Comparison of ENCODE assay signal across 22 cellular contexts in the genomic region with DNA sequence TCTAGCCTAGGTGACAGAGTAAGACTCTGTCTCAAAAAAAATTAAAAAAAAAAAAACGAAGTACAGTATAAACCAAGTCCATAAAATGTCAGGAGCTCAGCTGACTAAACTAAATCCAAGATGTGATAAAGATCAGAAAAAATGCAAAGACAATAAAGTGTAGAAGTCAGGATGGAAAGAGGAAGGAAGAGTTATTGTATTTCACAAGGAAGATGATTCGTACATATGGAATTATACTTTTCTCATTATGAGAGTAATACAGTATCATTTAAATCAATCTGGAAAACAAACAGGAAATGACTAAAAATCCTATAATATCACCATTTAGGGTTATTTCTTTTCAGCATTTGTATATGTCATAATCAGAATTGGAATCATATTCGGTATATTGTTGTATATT. TPM values are rescaled to one million over a fixed set of nuclear protein-coding genes. Genes with fewer than 3 reads are reported as not detected.
A peak's percentile ranks its signal among the peaks of the same experiment; 100 is the strongest.
DNase-seq lines count a peak whose midpoint lies in the region; FAIRE-seq and TF ChIP-seq lines count a peak whose summit lies in the region.
"Had no signal": no experiment of that assay in that cellular context is flagged by ENCODE, and none has a peak within 500 bp of the region (broad histone marks: within the 10 kb centered on the region; RNA-seq: fewer than 3 reads in every experiment).

No MANE protein-coding gene starts in this region.

- peak; percentile 29 for DNase-seq in BJ (ENCODE audit: low read depth)
- DNase-seq in HTR-8/SVneo (ENCODE audit: insufficient read length, low spot score), result peak; percentile 31
- peak; percentile 53 for DNase-seq in adipocyte (ENCODE audit: low read depth)
- peak; percentile 15 for DNase-seq in fibroblast of villous mesenchyme (ENCODE audit: low read depth)
- no peak for DNase-seq in trophoblast cell
- DNase-seq in NCI-H146 treated with DMSO at 0.1 percent for 48 hours (lab: John Stamatoyannopoulos, UW; ENCODE audit: unreplicated experiment), result no peak
- no peak for DNase-seq in effector memory CD4-positive, alpha-beta T cell
- no peak for DNase-seq in T-helper 9 cell
- DNase-seq: activated naive CD4-positive, alpha-beta T cell; activated T-cell treated with anti-CD3 and anti-CD28 coated beads for 4 hours; cortex of kidney; esophagus squamous epithelium; GDM1; hypothalamus; Kasumi-1; naive thymus-derived CD4-positive, alpha-beta T cell; NCI-H1417 treated with DMSO at 0.1 percent for 48 hours; uterus had no signal

- H2BK12ac ChIP-seq in trophoblast cell (ENCODE audit: low read length), result no peak overlapping the region

- no peak overlapping the region for H2AFZ ChIP-seq in trophoblast cell (ENCODE audit: insufficient read depth, low read length, poor library complexity)
- H2AFZ ChIP-seq: parathyroid adenoma had no signal

- H2AK5ac ChIP-seq in trophoblast cell (ENCODE audit: low read length), result no peak overlapping the region

- CTCF ChIA-PET in BJ (lab: Yijun Ruan, JAX), result interaction anchor here (0.6 kb wide), 2 partner anchors 10 to 374 kb away, joined by 3 read pairs; no protein-coding TSS in a partner anchor

- no peak overlapping the region for H4K91ac ChIP-seq in trophoblast cell (ENCODE audit: low read depth, low read length)

- TF ChIP-seq CTCF in BJ (IDR thresholded peaks at IDR 0.05; ENCODE audit: insufficient read depth, low read depth, low read length), result no peak
- no peak for TF ChIP-seq CTCF in fibroblast of villous mesenchyme (IDR thresholded peaks at IDR 0.05; ENCODE audit: insufficient read depth, low read depth, low read length)

- H3K79me1 ChIP-seq in trophoblast cell (ENCODE audit: low read length), result no peaks in the 10 kb centered on the region

- no peak overlapping the region for H2BK120ac ChIP-seq in trophoblast cell (ENCODE audit: insufficient read depth, low read length, poor library complexity)

- H3K4me1 ChIP-seq in adipocyte (ENCODE audit: control insufficient read depth, insufficient read depth, low read length) (no peaks in the 10 kb centered on the region), trophoblast cell (ENCODE audit: control insufficient read depth in 1 of 2, insufficient read depth in 2 of 2, low read length in 2 of 2) (no peaks in the 10 kb centered on the region)
- no peaks in the 10 kb centered on the region for H3K4me1 ChIP-seq in effector memory CD4-positive, alpha-beta T cell (ENCODE audit: control insufficient read depth, insufficient read depth, low read length, poor library complexity, severe bottlenecking)
- H3K4me1 ChIP-seq: esophagus squamous epithelium, parathyroid adenoma, uterus had no signal

- no peak overlapping the region for H4K8ac ChIP-seq in trophoblast cell (ENCODE audit: low read depth, low read length)

- no peak overlapping the region for H3K18ac ChIP-seq in trophoblast cell (ENCODE audit: low read length)

- no peaks in the 10 kb centered on the region for H3K79me2 ChIP-seq in trophoblast cell (ENCODE audit: control insufficient read depth, insufficient read depth, low read length, poor library complexity)
- H3K79me2 ChIP-seq: parathyroid adenoma had no signal

- WGBS in trophoblast cell (ENCODE audit: extremely low coverage, insufficient coverage, insufficient read length), result no CpG with 5 or more reads among the region's 3 CpGs

- no peaks in the 10 kb centered on the region for H3K36me3 ChIP-seq in BJ (ENCODE audit: control insufficient read depth, insufficient read depth, low read length)
- H3K36me3 ChIP-seq in adipocyte (ENCODE audit: control insufficient read depth, insufficient read depth, low read length, severe bottlenecking), result no peaks in the 10 kb centered on the region
- H3K36me3 ChIP-seq in trophoblast cell (ENCODE audit: control insufficient read depth in 1 of 2, insufficient read depth in 2 of 2, low read length in 2 of 2), result no peaks in the 10 kb centered on the region
- H3K36me3 ChIP-seq in effector memory CD4-positive, alpha-beta T cell (ENCODE audit: control insufficient read depth, insufficient read depth, low read length), result no peaks in the 10 kb centered on the region
- H3K36me3 ChIP-seq: esophagus squamous epithelium, uterus had no signal

- H3K4me3 ChIP-seq in BJ (ENCODE audit: low read depth, low read length) (no peak overlapping the region), adipocyte (ENCODE audit: low read length) (no peak overlapping the region), fibroblast of villous mesenchyme (ENCODE audit: low read depth, low read length) (no peak overlapping the region), trophoblast cell (ENCODE audit: low read depth, low read length) (no peak overlapping the region)
- H3K4me3 ChIP-seq in effector memory CD4-positive, alpha-beta T cell (ENCODE audit: insufficient read depth, low read depth, low read length, poor library complexity, severe bottlenecking), result no peak overlapping the region
- H3K4me3 ChIP-seq: esophagus squamous epithelium, GM12878, uterus had no signal

- H4K12ac ChIP-seq in trophoblast cell (ENCODE audit: low read depth, low read length), result no peak overlapping the region

- no peak overlapping the region for H3K4me2 ChIP-seq in trophoblast cell (ENCODE audit: low read length)

- H3K27me3 ChIP-seq in BJ (ENCODE audit: control insufficient read depth, insufficient read depth, low read length) (no peaks in the 10 kb centered on the region), adipocyte (replicated peaks; ENCODE audit: control insufficient read depth, insufficient read depth, low read length) (no peaks in the 10 kb centered on the region), trophoblast cell (ENCODE audit: insufficient read depth, low read length) (no peaks in the 10 kb centered on the region)
- H3K27me3 ChIP-seq in effector memory CD4-positive, alpha-beta T cell (replicated peaks; ENCODE audit: control insufficient read depth, insufficient read depth, low read length, poor library complexity, severe bottlenecking), result no peaks in the 10 kb centered on the region
- H3K27me3 ChIP-seq: esophagus squamous epithelium, uterus had no signal

- no peak overlapping the region for H3K23ac ChIP-seq in trophoblast cell (ENCODE audit: low read length)

- FAIRE-seq in HTR-8/SVneo (lab: Jason Lieb, UNC), result no peak
- FAIRE-seq: D721Med, GM12878 had no signal

- H3K27ac ChIP-seq in trophoblast cell (ENCODE audit: low read depth, low read length), result no peak overlapping the region
- H3K27ac ChIP-seq in effector memory CD4-positive, alpha-beta T cell (ENCODE audit: insufficient read depth, low read length, poor library complexity, severe bottlenecking), result no peak overlapping the region
- H3K27ac ChIP-seq: esophagus squamous epithelium, parathyroid adenoma, uterus had no signal

- no peak overlapping the region for H3K14ac ChIP-seq in trophoblast cell (ENCODE audit: low read length)

- POLR2A ChIA-PET in BJ (lab: Charles Lee), result interaction anchor here (0.6 kb wide), 1 partner anchor 45 kb away, joined by 4 read pairs; no protein-coding TSS in a partner anchor

- H3K9me3 ChIP-seq in adipocyte (ENCODE audit: control insufficient read depth, low read length) (no peaks in the 10 kb centered on the region), trophoblast cell (ENCODE audit: insufficient read depth, low read depth, low read length) (no peaks in the 10 kb centered on the region)
- no peaks in the 10 kb centered on the region for H3K9me3 ChIP-seq in effector memory CD4-positive, alpha-beta T cell (ENCODE audit: control insufficient read depth, low read length)
- H3K9me3 ChIP-seq: esophagus squamous epithelium, uterus had no signal

- no peak overlapping the region for H2BK5ac ChIP-seq in trophoblast cell (ENCODE audit: low read depth, low read length, poor library complexity)

- H3K9ac ChIP-seq in adipocyte (ENCODE audit: low read length) (no peak overlapping the region), trophoblast cell (ENCODE audit: low read length) (no peak overlapping the region)
- H3K9ac ChIP-seq: parathyroid adenoma had no signal

- H3K4ac ChIP-seq in trophoblast cell (ENCODE audit: low read depth, low read length), result no peak overlapping the region

RNA-seq across cellular contexts. Expression of gene APOH, which starts 11.4 kb away (rescaled TPM):
- not detected in 2 replicates for polyA plus RNA-seq in BJ (2011; rRNA removed)
- not detected in 2 replicates for polyA minus RNA-seq in BJ (2011; rRNA and poly(A)+ RNA removed)
- total RNA-seq in fibroblast of villous mesenchyme, result not detected in 2 replicates
- polyA plus RNA-seq in trophoblast cell (2013), result not detected in 2 replicates
- total RNA-seq: esophagus squamous epithelium; kidney epithelial cell; naive thymus-derived CD4-positive, alpha-beta T cell had no signal
- polyA plus RNA-seq: GM12878; naive thymus-derived CD4-positive, alpha-beta T cell had no signal

RNA-seq across cellular contexts. Expression of gene CEP112, which starts 48.7 kb away (rescaled TPM):
- 3.3 and 4.4 TPM in 2 replicates for polyA plus RNA-seq in BJ (2011; rRNA removed)
- 1.7 and 4.6 TPM in 2 replicates for polyA minus RNA-seq in BJ (2011; rRNA and poly(A)+ RNA removed)
- 8.1 and 10.8 TPM in 2 replicates for total RNA-seq in fibroblast of villous mesenchyme
- polyA plus RNA-seq in trophoblast cell (2013), result 2.0 and 2.7 TPM in 2 replicates

Comparison
In these comparisons a context has a peak if more than half of its experiments do, and no peak if none do; other contexts are left out.
1. DNase-seq: peak in BJ (single experiment), HTR-8/SVneo (single experiment), adipocyte (single experiment) and fibroblast of villous mesenchyme (single experiment); none in trophoblast cell (0 of 2), NCI-H146 treated with DMSO at 0.1 percent for 48 hours (single experiment), effector memory CD4-positive, alpha-beta T cell (0 of 3) and T-helper 9 cell (single experiment).